ENCODE assay signal across 29 cellular contexts in the genomic region with DNA sequence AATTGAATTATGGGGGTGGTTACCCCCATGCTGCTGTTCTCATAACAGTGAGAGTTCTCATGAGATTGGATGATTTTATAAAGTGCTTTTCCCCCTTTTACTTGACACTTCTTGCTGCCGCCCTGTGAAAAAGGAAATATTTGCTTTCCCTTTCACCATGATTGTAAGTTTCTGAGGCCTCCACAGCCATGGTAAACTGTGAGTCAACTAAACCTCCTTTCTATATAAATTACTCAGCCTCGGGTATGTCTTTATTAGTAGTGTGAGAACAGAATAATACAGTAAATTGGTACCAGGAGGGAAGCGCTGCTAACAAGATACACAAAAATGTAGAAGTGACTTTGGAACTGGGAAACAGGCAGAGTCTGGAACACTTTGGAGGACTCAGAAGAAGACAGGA.
"Had no signal": no experiment of that assay in that cellular context is flagged by ENCODE, and none has a peak within 500 bp of the region (broad histone marks: within the 10 kb centered on the region; RNA-seq: fewer than 3 reads in every experiment).

No MANE protein-coding gene starts in this region.

- H3K27ac Mint-ChIP-seq: activated CD4-positive, alpha-beta T cell treated with anti-CD3 and anti-CD28 coated beads for 36 hours; activated CD4-positive, alpha-beta T cell treated with anti-CD3 and anti-CD28 coated beads, Interleukin-2, amount 10 ng/mL, durations not matched to agents 7 days and 5 days; activated CD8-positive, alpha-beta T cell treated with anti-CD3 and anti-CD28 coated beads, Interleukin-2, amount 10 ng/mL, durations not matched to agents 7 days and 5 days; activated naive CD4-positive, alpha-beta T cell treated with anti-CD3 and anti-CD28 coated beads for 36 hours; activated naive CD4-positive, alpha-beta T cell treated with anti-CD3 and anti-CD28 coated beads, Interleukin-2, amount 50 U/mL, for 72 hours; activated T-helper 1 cell treated with anti-CD3 and anti-CD28 coated beads, Interleukin-12 subunit alpha, Interleukin-12 subunit beta, Interleukin-2, Interleukin-4 antibody, amounts not matched to agents 30 ng/mL and 10 ng/mL and 1 ng/mL, durations not matched to agents 14 hours and 24 hours and 36 hours had no signal

- H3K27me3 Mint-ChIP-seq: activated CD4-positive, alpha-beta T cell treated with anti-CD3 and anti-CD28 coated beads for 36 hours; activated CD4-positive, alpha-beta T cell treated with anti-CD3 and anti-CD28 coated beads, Interleukin-2, amount 10 ng/mL, durations not matched to agents 7 days and 5 days had no signal

- H3K4me3 Mint-ChIP-seq: activated CD4-positive, alpha-beta T cell treated with anti-CD3 and anti-CD28 coated beads for 36 hours; activated CD4-positive, alpha-beta T cell treated with anti-CD3 and anti-CD28 coated beads, Interleukin-2, amount 10 ng/mL, durations not matched to agents 7 days and 5 days; activated CD8-positive, alpha-beta T cell treated with anti-CD3 and anti-CD28 coated beads, Interleukin-2, amount 10 ng/mL, durations not matched to agents 7 days and 5 days; activated naive CD4-positive, alpha-beta T cell treated with anti-CD3 and anti-CD28 coated beads for 36 hours; activated T-cell treated with anti-CD3 and anti-CD28 coated beads, Interleukin-2, amount 50 U/mL, for 4 hours; activated T-helper 1 cell treated with anti-CD3 and anti-CD28 coated beads, Interleukin-12 subunit alpha, Interleukin-12 subunit beta, Interleukin-2, Interleukin-4 antibody, amounts not matched to agents 30 ng/mL and 10 ng/mL and 1 ng/mL, durations not matched to agents 14 hours and 24 hours and 36 hours had no signal

- H3K4me1 Mint-ChIP-seq: activated CD4-positive, alpha-beta T cell treated with anti-CD3 and anti-CD28 coated beads for 36 hours had no signal

- H3K27me3 ChIP-seq: brain microvascular endothelial cell, SJCRH30 had no signal

- H3K36me3 Mint-ChIP-seq: activated naive CD4-positive, alpha-beta T cell treated with anti-CD3 and anti-CD28 coated beads, Interleukin-2, amount 50 U/mL, for 72 hours had no signal

- H3K27ac ChIP-seq: adrenal gland, brain microvascular endothelial cell, SJCRH30, SK-N-MC had no signal

- H3K4me1 ChIP-seq: adrenal gland, SJCRH30 had no signal

- DNase-seq: activated CD4-positive, alpha-beta T cell treated with anti-CD3 and anti-CD28 coated beads for 36 hours; activated CD4-positive, alpha-beta T cell treated with anti-CD3 and anti-CD28 coated beads, Interleukin-2, amount 10 ng/mL, durations not matched to agents 7 days and 5 days; activated CD4-positive, alpha-beta T cell treated with anti-CD3 and anti-CD28 coated beads, Interleukin-2, amount 50 U/mL, for 48 hours; activated CD8-positive, alpha-beta memory T cell treated with anti-CD3 and anti-CD28 coated beads, Interleukin-2, amount 50 U/mL, for 4 hours; activated CD8-positive, alpha-beta T cell treated with anti-CD3 and anti-CD28 coated beads, Interleukin-2, amount 10 ng/mL, durations not matched to agents 7 days and 5 days; activated gamma-delta T cell treated with Interleukin-2 at 50 U/mL for 16 hours; activated naive CD4-positive, alpha-beta T cell treated with anti-CD3 and anti-CD28 coated beads for 36 hours; activated T-cell treated with anti-CD3 and anti-CD28 coated beads for 4 hours; activated T-cell treated with anti-CD3 and anti-CD28 coated beads, Interleukin-2, amount 50 U/mL, for 4 hours; adrenal gland; anterior cingulate cortex; brain microvascular endothelial cell; central memory CD4-positive, alpha-beta T cell; MM.1S; NCI-H1105; NCI-H1436; NCI-H1694; NCI-H1930; NCI-H2081 treated with DMSO at 0.1 percent for 48 hours; NCI-H345; NCI-H524 treated with DMSO at 0.1 percent for 48 hours; SHP77; SJCRH30; T1000 had no signal

- H3K36me3 ChIP-seq: adrenal gland, brain microvascular endothelial cell, SJCRH30 had no signal

- H3K9me3 Mint-ChIP-seq: activated CD4-positive, alpha-beta T cell treated with anti-CD3 and anti-CD28 coated beads, Interleukin-2, amount 10 ng/mL, durations not matched to agents 7 days and 5 days; activated naive CD4-positive, alpha-beta T cell treated with anti-CD3 and anti-CD28 coated beads, Interleukin-2, amount 50 U/mL, for 72 hours; activated T-cell treated with anti-CD3 and anti-CD28 coated beads, Interleukin-2, amount 50 U/mL, for 4 hours; activated T-helper 1 cell treated with anti-CD3 and anti-CD28 coated beads, Interleukin-12 subunit alpha, Interleukin-12 subunit beta, Interleukin-2, Interleukin-4 antibody, amounts not matched to agents 30 ng/mL and 10 ng/mL and 1 ng/mL, durations not matched to agents 14 hours and 24 hours and 36 hours had no signal

- H3K9me3 ChIP-seq: adrenal gland, SJCRH30 had no signal

- H3K4me3 ChIP-seq: adrenal gland, SJCRH30, SK-N-MC had no signal

- ATAC-seq: activated CD4-positive, alpha-beta T cell treated with anti-CD3 and anti-CD28 coated beads for 36 hours; activated CD4-positive, CD25-positive, alpha-beta regulatory T cell treated with anti-CD3 and anti-CD28 coated beads, Interleukin-2, amount 50 U/mL, for 24 hours; activated CD8-positive, alpha-beta T cell treated with anti-CD3 and anti-CD28 coated beads, Interleukin-2, amount 10 ng/mL, durations not matched to agents 7 days and 5 days; activated naive CD4-positive, alpha-beta T cell treated with anti-CD3 and anti-CD28 coated beads, Interleukin-2, amount 50 U/mL, for 72 hours; Panc1 had no signal
